1 cellular context compared by ENCODE assay signal in genomic region chr10:52879181-52879607, GRCh38.
TF ChIP-seq lines count a peak whose summit lies in the region.

No MANE protein-coding gene starts in this region.

TF ChIP-seq in IMR-90, 13 proteins besides CTCF, POLR2A, EP300 and RAD21:
- no peak for TF ChIP-seq USF2 (IDR thresholded peaks at IDR 0.05; ENCODE audit: low read depth, low read length)
- no peak for TF ChIP-seq RFX5 (IDR thresholded peaks at IDR 0.05; ENCODE audit: low read depth, low read length)
- TF ChIP-seq RCOR1 (IDR thresholded peaks at IDR 0.05; ENCODE audit: insufficient replicate concordance, low read length), result no peak
- TF ChIP-seq MAZ (IDR thresholded peaks at IDR 0.05; ENCODE audit: borderline replicate concordance, low read depth, low read length), result no peak
- no peak for TF ChIP-seq CEBPB (IDR thresholded peaks at IDR 0.05; ENCODE audit: low read depth, low read length)
- no peak for TF ChIP-seq FOS (IDR thresholded peaks at IDR 0.05; ENCODE audit: low read depth, low read length)
- no peak for TF ChIP-seq NFE2L2 (IDR thresholded peaks at IDR 0.05; ENCODE audit: low read depth, low read length)
- no peak for TF ChIP-seq BHLHE40 (IDR thresholded peaks at IDR 0.05; ENCODE audit: low read depth, low read length)
- TF ChIP-seq SMC3 (IDR thresholded peaks at IDR 0.05; ENCODE audit: low read depth, low read length), result no peak
- TF ChIP-seq MAFK (IDR thresholded peaks at IDR 0.05; ENCODE audit: low read depth, low read length), result no peak
- no peak for TF ChIP-seq CHD1 (IDR thresholded peaks at IDR 0.05; ENCODE audit: low read depth, low read length)
- TF ChIP-seq ELK1 (IDR thresholded peaks at IDR 0.05; ENCODE audit: borderline replicate concordance, low read depth, low read length), result no peak
- TF ChIP-seq MXI1 (IDR thresholded peaks at IDR 0.05; ENCODE audit: borderline replicate concordance, low read depth, low read length), result no peak
